In the genomic region with DNA sequence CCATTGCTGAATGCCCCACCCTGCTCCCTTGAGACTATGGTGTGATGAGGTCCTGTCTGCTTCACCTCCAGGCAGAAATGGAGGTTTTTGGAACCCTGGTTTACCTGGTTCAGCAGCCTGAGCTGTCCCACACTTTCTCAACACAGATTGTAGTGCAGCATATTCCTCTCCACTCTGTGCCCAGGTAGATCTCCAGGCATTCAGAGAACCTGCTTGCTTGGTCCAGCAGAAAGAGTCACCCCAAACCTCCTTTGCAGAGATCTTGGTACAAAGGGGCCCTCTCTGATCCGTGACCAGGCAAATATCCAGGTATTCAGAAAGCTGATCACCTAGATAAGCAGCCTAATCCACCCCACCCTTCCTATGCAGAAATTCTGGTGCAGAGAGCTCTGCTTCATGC, we compare ENCODE assay signal across 18 cellular contexts.
DNase-seq lines count a peak whose midpoint lies in the region; ATAC-seq, FAIRE-seq and TF ChIP-seq lines count a peak whose summit lies in the region.
"Had no signal": no experiment of that assay in that cellular context is flagged by ENCODE, and none has a peak within 500 bp of the region (broad histone marks: within the 10 kb centered on the region; RNA-seq: fewer than 3 reads in every experiment).

No MANE protein-coding gene starts in this region.

- TF ChIP-seq POLR2A in H1 (IDR thresholded peaks at IDR 0.05; ENCODE audit: control extremely low read depth in 1 of 2, low read depth in 2 of 2, low read length in 2 of 2) (no peak), spleen (IDR thresholded peaks at IDR 0.05) (no peak), H54 (IDR thresholded peaks at IDR 0.05; ENCODE audit: low read depth, low read length) (no peak)

- H4K8ac ChIP-seq in H1 (ENCODE audit: extremely low read depth, insufficient read depth, low read length): no peak overlapping the region

- DNase-seq in H1 (ENCODE audit: low read depth in 1 of 2, low spot score in 2 of 2) (no peak), spleen (peak; percentile 16), H54 (ENCODE audit: insufficient read length, low spot score) (no peak), NCI-H1694 (lab: John Stamatoyannopoulos, UW) (no peak), NCI-H2227 (lab: John Stamatoyannopoulos, UW; ENCODE audit: unreplicated experiment) (no peak)
- DNase-seq: C1 segment of cervical spinal cord; Calu3; CD4-positive, alpha-beta memory T cell; COR-L47; DMS53; DMS79 treated with DMSO at 0.1 percent for 48 hours; GF-D8; GOT3; H9 had no signal

- WGBS in H1 (ENCODE audit: extremely low coverage in 1 of 2, insufficient coverage in 1 of 2, insufficient read length in 1 of 2, insufficient replicate concordance in 2 of 2, low coverage in 1 of 2, low lambda C conversion rate in 2 of 2, missing lambda C conversion rate in 1 of 2), 2 experiments: 92% methylated on average over 1 of the region's 1 CpG; no CpG with 5 or more reads in 1 of the 2 experiments
- 61 to 100% (median 81%) methylated on average over 1 of the region's 1 CpG; no CpG with 5 or more reads in 1 of the 5 donors for WGBS in spleen, 5 donors

- CTCF ChIA-PET in H1 (lab: Charles Lee; ENCODE audit: partially characterized antibody): interaction anchor here (0.7 to 1.5 kb wide), 2 partner anchors 11 to 1255 kb away, joined by 3 to 7 read pairs; no protein-coding TSS in a partner anchor

- no peak overlapping the region for H3K4me3 ChIP-seq in H1 (ENCODE audit: extremely low read depth in 1 of 4, insufficient read depth in 2 of 4, low read depth in 3 of 4, low read length in 4 of 4)
- no peak overlapping the region for H3K4me3 ChIP-seq in spleen

- no peaks in the 10 kb centered on the region for H3K36me3 ChIP-seq in H1 (ENCODE audit: control insufficient read depth in 2 of 4, insufficient read depth in 4 of 4, low read length in 3 of 4)
- H3K36me3 ChIP-seq in spleen: no peaks in the 10 kb centered on the region

- no peak for FAIRE-seq in H1 (lab: Jason Lieb, UNC)
- FAIRE-seq in H54 (lab: Jason Lieb, UNC): no peak
- FAIRE-seq: GM12891, GM18507 had no signal

- intact Hi-C loops in spleen (cut with DNase I; ENCODE audit: low total_unique reads): no loop called here

- no peak overlapping the region for H2BK120ac ChIP-seq in H1 (replicated peaks; ENCODE audit: low read depth, low read length)

- H2AK5ac ChIP-seq in H1 (ENCODE audit: low read depth, low read length): no peak overlapping the region

- H3K18ac ChIP-seq in H1 (ENCODE audit: extremely low read depth, low read length): no peak overlapping the region

- TF ChIP-seq CTCF in H1 (IDR thresholded peaks at IDR 0.05; ENCODE audit: control extremely low read depth in 1 of 3, insufficient read depth in 1 of 3, low read depth in 1 of 3, low read length in 3 of 3) (no peak), spleen (IDR thresholded peaks at IDR 0.05 in 8 of 11, conservative IDR thresholded peaks at IDR 0.05 in 3 of 11) (no peak)

- no peak for TF ChIP-seq EP300 in H1 (IDR thresholded peaks at IDR 0.05; ENCODE audit: borderline replicate concordance in 1 of 2, low read depth in 2 of 2, low read length in 2 of 2)

- no peak overlapping the region for H2BK15ac ChIP-seq in H1 (ENCODE audit: low read length)

- no peaks in the 10 kb centered on the region for H4K20me1 ChIP-seq in H1 (replicated peaks in 1 of 2; ENCODE audit: control insufficient read depth in 1 of 2, insufficient read depth in 2 of 2, low read length in 2 of 2)

- H3K56ac ChIP-seq in H1 (replicated peaks; ENCODE audit: insufficient read length, low read depth, low read length): no peak overlapping the region

- H2BK5ac ChIP-seq in H1 (ENCODE audit: low read depth, low read length): no peak overlapping the region

- H2BK12ac ChIP-seq in H1 (ENCODE audit: low read depth, low read length): no peak overlapping the region

- no peak for TF ChIP-seq RAD21 in H1 (IDR thresholded peaks at IDR 0.05 in 1 of 2, conservative IDR thresholded peaks at IDR 0.05 in 1 of 2; ENCODE audit: low read depth in 2 of 2, low read length in 2 of 2)

- H3K9me3 ChIP-seq in H1 (ENCODE audit: insufficient read depth in 2 of 2, low read depth in 1 of 2, low read length in 1 of 2): no peaks in the 10 kb centered on the region
- H3K9me3 ChIP-seq in spleen: peaks cover 0 to 42% (median 26%) of the 10 kb centered on the region in 8 donors

- H3K4me1 ChIP-seq in H1 (replicated peaks in 1 of 4; ENCODE audit: control insufficient read depth in 3 of 4, insufficient read depth in 4 of 4, low read length in 3 of 4) (no peaks in the 10 kb centered on the region), spleen (no peaks in the 10 kb centered on the region)

- no peaks in the 10 kb centered on the region for H3K79me2 ChIP-seq in H1 (ENCODE audit: control insufficient read depth in 1 of 2, insufficient read depth in 2 of 2, low read length in 2 of 2)

- POLR2A ChIA-PET in H1 (lab: Charles Lee; ENCODE audit: partially characterized antibody): no interaction called here

- H3K27me3 ChIP-seq in H1 (replicated peaks in 1 of 4; ENCODE audit: control insufficient read depth in 3 of 4, extremely low read depth in 1 of 4, insufficient read depth in 3 of 4, low read length in 3 of 4) (no peaks in the 10 kb centered on the region), spleen (replicated peaks in 1 of 7) (no peaks in the 10 kb centered on the region)

- H3K79me1 ChIP-seq in H1 (ENCODE audit: low read depth, low read length): no peaks in the 10 kb centered on the region

- H3K4me2 ChIP-seq in H1 (ENCODE audit: insufficient read depth in 1 of 2, low read depth in 2 of 2, low read length in 2 of 2): no peak overlapping the region

- no peak overlapping the region for H3K27ac ChIP-seq in H1 (ENCODE audit: low read depth, low read length)
- no peak overlapping the region for H3K27ac ChIP-seq in spleen

- no peak overlapping the region for H2BK20ac ChIP-seq in H1 (ENCODE audit: low read length)

- H4K5ac ChIP-seq in H1 (ENCODE audit: insufficient read length, low read depth, low read length): no peak overlapping the region

- H3K9ac ChIP-seq in H1 (replicated peaks in 1 of 4; ENCODE audit: extremely low read depth in 1 of 4, low read depth in 3 of 4, low read length in 3 of 4): no peak overlapping the region

- no peak overlapping the region for H3K4ac ChIP-seq in H1 (replicated peaks; ENCODE audit: insufficient read length, low read depth, low read length)

- H2AFZ ChIP-seq in H1 (ENCODE audit: low read length): 0 out of 2 replicates have a peak overlapping the region, but pooled peaks have one; percentile 24

- no peak overlapping the region for H3K23ac ChIP-seq in H1 (ENCODE audit: insufficient read length)

- ATAC-seq in esophagus mucosa: peak; percentile 98
- ATAC-seq: HCT116 had no signal

- no peak overlapping the region for H3K14ac ChIP-seq in H1 (ENCODE audit: insufficient read length)

- H4K91ac ChIP-seq in H1 (replicated peaks; ENCODE audit: insufficient read length, low read length): no peak overlapping the region

- no peaks in the 10 kb centered on the region for H3K23me2 ChIP-seq in H1 (ENCODE audit: low read depth, low read length)

TF ChIP-seq in H1, 55 proteins besides CTCF, POLR2A, EP300 and RAD21:
- TF ChIP-seq RBBP5 (IDR thresholded peaks at IDR 0.05; ENCODE audit: borderline replicate concordance, low read depth, low read length) (no peak), BRCA1 (IDR thresholded peaks at IDR 0.05; ENCODE audit: low read depth, low read length) (no peak), HDAC2 (IDR thresholded peaks at IDR 0.05; ENCODE audit: borderline replicate concordance in 1 of 2, low read depth in 2 of 2, low read length in 2 of 2) (no peak), POLR2AphosphoS5 (IDR thresholded peaks at IDR 0.05; ENCODE audit: low read depth, low read length) (no peak), MAFK (IDR thresholded peaks at IDR 0.05; ENCODE audit: low read depth, low read length) (no peak), NANOG (IDR thresholded peaks at IDR 0.05; ENCODE audit: insufficient read depth, low read depth, low read length, poor library complexity, severe bottlenecking) (no peak), CTBP2 (IDR thresholded peaks at IDR 0.05; ENCODE audit: borderline replicate concordance, insufficient read depth, insufficient read length, low read length) (no peak), SIN3A (conservative IDR thresholded peaks at IDR 0.05 in 1 of 2, IDR thresholded peaks at IDR 0.05 in 1 of 2; ENCODE audit: low read depth in 1 of 2, low read length in 2 of 2) (no peak), NRF1 (IDR thresholded peaks at IDR 0.05; ENCODE audit: low read depth, low read length) (no peak), CBX8 (IDR thresholded peaks at IDR 0.05; ENCODE audit: borderline replicate concordance, low read depth, low read length) (no peak), KDM4A (IDR thresholded peaks at IDR 0.05; ENCODE audit: low read depth, low read length, severe bottlenecking) (no peak), CHD2 (IDR thresholded peaks at IDR 0.05; ENCODE audit: low read length) (no peak), TAF1 (IDR thresholded peaks at IDR 0.05; ENCODE audit: low read depth, low read length) (no peak), RFX5 (IDR thresholded peaks at IDR 0.05; ENCODE audit: borderline replicate concordance, low read depth, low read length) (no peak), POU5F1 (IDR thresholded peaks at IDR 0.05; ENCODE audit: low read depth, low read length) (no peak), TEAD4 (IDR thresholded peaks at IDR 0.05; ENCODE audit: low read depth, low read length) (no peak), BACH1 (IDR thresholded peaks at IDR 0.05; ENCODE audit: low read length) (no peak)
- TF ChIP-seq, protein P1, sequence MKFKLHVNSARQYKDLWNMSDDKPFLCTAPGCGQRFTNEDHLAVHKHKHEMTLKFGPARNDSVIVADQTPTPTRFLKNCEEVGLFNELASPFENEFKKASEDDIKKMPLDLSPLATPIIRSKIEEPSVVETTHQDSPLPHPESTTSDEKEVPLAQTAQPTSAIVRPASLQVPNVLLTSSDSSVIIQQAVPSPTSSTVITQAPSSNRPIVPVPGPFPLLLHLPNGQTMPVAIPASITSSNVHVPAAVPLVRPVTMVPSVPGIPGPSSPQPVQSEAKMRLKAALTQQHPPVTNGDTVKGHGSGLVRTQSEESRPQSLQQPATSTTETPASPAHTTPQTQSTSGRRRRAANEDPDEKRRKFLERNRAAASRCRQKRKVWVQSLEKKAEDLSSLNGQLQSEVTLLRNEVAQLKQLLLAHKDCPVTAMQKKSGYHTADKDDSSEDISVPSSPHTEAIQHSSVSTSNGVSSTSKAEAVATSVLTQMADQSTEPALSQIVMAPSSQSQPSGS (IDR thresholded peaks at IDR 0.05; ENCODE audit: low read length): no peak
